In genomic region chr11:121564948-121565684, GRCh38 we compare ENCODE assay signal across 1 cellular context.
A peak's percentile ranks its signal among the peaks of the same experiment; 100 is the strongest.
TF ChIP-seq lines count a peak whose summit lies in the region.

No MANE protein-coding gene starts in this region.

TF ChIP-seq in HepG2, 621 proteins besides CTCF, POLR2A, EP300 and RAD21 (continued from another document and continues in another):
- TF ChIP-seq ZNF850 (CRISPR knock-in tag; conservative IDR thresholded peaks at IDR 0.05) (no peak), ZNF382 (CRISPR knock-in tag; IDR thresholded peaks at IDR 0.05; ENCODE audit: borderline replicate concordance) (no peak), ZNF570 (CRISPR knock-in tag; IDR thresholded peaks at IDR 0.05; ENCODE audit: borderline replicate concordance) (no peak), HOXA9 (CRISPR knock-in tag; IDR thresholded peaks at IDR 0.05; ENCODE audit: borderline replicate concordance) (no peak), CHCHD3 (CRISPR knock-in tag; IDR thresholded peaks at IDR 0.05) (no peak), ZNF354B (CRISPR knock-in tag; IDR thresholded peaks at IDR 0.05) (no peak), NFYB (CRISPR knock-in tag; IDR thresholded peaks at IDR 0.05) (no peak), ZNF318 (CRISPR knock-in tag; IDR thresholded peaks at IDR 0.05) (no peak), DMTF1 (CRISPR knock-in tag; IDR thresholded peaks at IDR 0.05) (no peak), KDM6A (CRISPR knock-in tag; IDR thresholded peaks at IDR 0.05; ENCODE audit: low read depth) (peak; percentile 76), RAD51 (IDR thresholded peaks at IDR 0.05; ENCODE audit: borderline replicate concordance) (no peak), ZNF577 (CRISPR knock-in tag; IDR thresholded peaks at IDR 0.05; ENCODE audit: borderline replicate concordance, low read depth) (no peak), NFIC (IDR thresholded peaks at IDR 0.05; ENCODE audit: low read length) (peak; percentile 65; the same call in 1 of the 2 replicates), ZNF12 (CRISPR knock-in tag; IDR thresholded peaks at IDR 0.05) (peak; percentile 74; the same call in 1 of the 2 replicates), KLF9 (CRISPR knock-in tag; IDR thresholded peaks at IDR 0.05; ENCODE audit: low read depth) (no peak), TFDP2 (CRISPR knock-in tag; IDR thresholded peaks at IDR 0.05) (0 out of 2 replicates have a peak, but pooled peaks have one; percentile 17), ZZZ3 (CRISPR knock-in tag; IDR thresholded peaks at IDR 0.05; ENCODE audit: borderline replicate concordance) (no peak), HOXD1 (CRISPR knock-in tag; IDR thresholded peaks at IDR 0.05) (no peak), CBX5 (CRISPR knock-in tag; IDR thresholded peaks at IDR 0.05; ENCODE audit: borderline replicate concordance) (no peak), ZSCAN20 (CRISPR knock-in tag; IDR thresholded peaks at IDR 0.05; ENCODE audit: borderline replicate concordance) (no peak), SP5 (CRISPR knock-in tag; IDR thresholded peaks at IDR 0.05; ENCODE audit: borderline replicate concordance, low read depth) (no peak)
- TF ChIP-seq, protein P1, sequence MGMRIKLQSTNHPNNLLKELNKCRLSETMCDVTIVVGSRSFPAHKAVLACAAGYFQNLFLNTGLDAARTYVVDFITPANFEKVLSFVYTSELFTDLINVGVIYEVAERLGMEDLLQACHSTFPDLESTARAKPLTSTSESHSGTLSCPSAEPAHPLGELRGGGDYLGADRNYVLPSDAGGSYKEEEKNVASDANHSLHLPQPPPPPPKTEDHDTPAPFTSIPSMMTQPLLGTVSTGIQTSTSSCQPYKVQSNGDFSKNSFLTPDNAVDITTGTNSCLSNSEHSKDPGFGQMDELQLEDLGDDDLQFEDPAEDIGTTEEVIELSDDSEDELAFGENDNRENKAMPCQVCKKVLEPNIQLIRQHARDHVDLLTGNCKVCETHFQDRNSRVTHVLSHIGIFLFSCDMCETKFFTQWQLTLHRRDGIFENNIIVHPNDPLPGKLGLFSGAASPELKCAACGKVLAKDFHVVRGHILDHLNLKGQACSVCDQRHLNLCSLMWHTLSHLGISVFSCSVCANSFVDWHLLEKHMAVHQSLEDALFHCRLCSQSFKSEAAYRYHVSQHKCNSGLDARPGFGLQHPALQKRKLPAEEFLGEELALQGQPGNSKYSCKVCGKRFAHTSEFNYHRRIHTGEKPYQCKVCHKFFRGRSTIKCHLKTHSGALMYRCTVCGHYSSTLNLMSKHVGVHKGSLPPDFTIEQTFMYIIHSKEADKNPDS (CRISPR knock-in tag; IDR thresholded peaks at IDR 0.05), result no peak
- TF ChIP-seq, protein P2, sequence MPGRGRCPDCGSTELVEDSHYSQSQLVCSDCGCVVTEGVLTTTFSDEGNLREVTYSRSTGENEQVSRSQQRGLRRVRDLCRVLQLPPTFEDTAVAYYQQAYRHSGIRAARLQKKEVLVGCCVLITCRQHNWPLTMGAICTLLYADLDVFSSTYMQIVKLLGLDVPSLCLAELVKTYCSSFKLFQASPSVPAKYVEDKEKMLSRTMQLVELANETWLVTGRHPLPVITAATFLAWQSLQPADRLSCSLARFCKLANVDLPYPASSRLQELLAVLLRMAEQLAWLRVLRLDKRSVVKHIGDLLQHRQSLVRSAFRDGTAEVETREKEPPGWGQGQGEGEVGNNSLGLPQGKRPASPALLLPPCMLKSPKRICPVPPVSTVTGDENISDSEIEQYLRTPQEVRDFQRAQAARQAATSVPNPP (CRISPR knock-in tag; IDR thresholded peaks at IDR 0.05), result peak; percentile 16; the same call in 1 of the 2 replicates
- TF ChIP-seq, protein P3, sequence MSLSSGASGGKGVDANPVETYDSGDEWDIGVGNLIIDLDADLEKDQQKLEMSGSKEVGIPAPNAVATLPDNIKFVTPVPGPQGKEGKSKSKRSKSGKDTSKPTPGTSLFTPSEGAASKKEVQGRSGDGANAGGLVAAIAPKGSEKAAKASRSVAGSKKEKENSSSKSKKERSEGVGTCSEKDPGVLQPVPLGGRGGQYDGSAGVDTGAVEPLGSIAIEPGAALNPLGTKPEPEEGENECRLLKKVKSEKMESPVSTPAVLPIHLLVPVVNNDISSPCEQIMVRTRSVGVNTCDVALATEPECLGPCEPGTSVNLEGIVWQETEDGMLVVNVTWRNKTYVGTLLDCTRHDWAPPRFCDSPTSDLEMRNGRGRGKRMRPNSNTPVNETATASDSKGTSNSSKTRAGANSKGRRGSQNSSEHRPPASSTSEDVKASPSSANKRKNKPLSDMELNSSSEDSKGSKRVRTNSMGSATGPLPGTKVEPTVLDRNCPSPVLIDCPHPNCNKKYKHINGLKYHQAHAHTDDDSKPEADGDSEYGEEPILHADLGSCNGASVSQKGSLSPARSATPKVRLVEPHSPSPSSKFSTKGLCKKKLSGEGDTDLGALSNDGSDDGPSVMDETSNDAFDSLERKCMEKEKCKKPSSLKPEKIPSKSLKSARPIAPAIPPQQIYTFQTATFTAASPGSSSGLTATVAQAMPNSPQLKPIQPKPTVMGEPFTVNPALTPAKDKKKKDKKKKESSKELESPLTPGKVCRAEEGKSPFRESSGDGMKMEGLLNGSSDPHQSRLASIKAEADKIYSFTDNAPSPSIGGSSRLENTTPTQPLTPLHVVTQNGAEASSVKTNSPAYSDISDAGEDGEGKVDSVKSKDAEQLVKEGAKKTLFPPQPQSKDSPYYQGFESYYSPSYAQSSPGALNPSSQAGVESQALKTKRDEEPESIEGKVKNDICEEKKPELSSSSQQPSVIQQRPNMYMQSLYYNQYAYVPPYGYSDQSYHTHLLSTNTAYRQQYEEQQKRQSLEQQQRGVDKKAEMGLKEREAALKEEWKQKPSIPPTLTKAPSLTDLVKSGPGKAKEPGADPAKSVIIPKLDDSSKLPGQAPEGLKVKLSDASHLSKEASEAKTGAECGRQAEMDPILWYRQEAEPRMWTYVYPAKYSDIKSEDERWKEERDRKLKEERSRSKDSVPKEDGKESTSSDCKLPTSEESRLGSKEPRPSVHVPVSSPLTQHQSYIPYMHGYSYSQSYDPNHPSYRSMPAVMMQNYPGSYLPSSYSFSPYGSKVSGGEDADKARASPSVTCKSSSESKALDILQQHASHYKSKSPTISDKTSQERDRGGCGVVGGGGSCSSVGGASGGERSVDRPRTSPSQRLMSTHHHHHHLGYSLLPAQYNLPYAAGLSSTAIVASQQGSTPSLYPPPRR (CRISPR knock-in tag; IDR thresholded peaks at IDR 0.05; ENCODE audit: borderline replicate concordance), result peak; percentile 68; the same call in 1 of the 2 replicates
- TF ChIP-seq, protein P4, sequence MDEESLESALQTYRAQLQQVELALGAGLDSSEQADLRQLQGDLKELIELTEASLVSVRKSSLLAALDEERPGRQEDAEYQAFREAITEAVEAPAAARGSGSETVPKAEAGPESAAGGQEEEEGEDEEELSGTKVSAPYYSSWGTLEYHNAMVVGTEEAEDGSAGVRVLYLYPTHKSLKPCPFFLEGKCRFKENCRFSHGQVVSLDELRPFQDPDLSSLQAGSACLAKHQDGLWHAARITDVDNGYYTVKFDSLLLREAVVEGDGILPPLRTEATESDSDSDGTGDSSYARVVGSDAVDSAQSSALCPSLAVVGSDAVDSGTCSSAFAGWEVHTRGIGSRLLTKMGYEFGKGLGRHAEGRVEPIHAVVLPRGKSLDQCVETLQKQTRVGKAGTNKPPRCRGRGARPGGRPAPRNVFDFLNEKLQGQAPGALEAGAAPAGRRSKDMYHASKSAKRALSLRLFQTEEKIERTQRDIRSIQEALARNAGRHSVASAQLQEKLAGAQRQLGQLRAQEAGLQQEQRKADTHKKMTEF (CRISPR knock-in tag; IDR thresholded peaks at IDR 0.05), result peak; percentile 66; the same call in 1 of the 2 replicates
- TF ChIP-seq, protein P5, sequence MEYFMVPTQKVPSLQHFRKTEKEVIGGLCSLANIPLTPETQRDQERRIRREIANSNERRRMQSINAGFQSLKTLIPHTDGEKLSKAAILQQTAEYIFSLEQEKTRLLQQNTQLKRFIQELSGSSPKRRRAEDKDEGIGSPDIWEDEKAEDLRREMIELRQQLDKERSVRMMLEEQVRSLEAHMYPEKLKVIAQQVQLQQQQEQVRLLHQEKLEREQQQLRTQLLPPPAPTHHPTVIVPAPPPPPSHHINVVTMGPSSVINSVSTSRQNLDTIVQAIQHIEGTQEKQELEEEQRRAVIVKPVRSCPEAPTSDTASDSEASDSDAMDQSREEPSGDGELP (IDR thresholded peaks at IDR 0.05; ENCODE audit: borderline replicate concordance, low read depth), result peak; percentile 97
- TF ChIP-seq, protein P6, sequence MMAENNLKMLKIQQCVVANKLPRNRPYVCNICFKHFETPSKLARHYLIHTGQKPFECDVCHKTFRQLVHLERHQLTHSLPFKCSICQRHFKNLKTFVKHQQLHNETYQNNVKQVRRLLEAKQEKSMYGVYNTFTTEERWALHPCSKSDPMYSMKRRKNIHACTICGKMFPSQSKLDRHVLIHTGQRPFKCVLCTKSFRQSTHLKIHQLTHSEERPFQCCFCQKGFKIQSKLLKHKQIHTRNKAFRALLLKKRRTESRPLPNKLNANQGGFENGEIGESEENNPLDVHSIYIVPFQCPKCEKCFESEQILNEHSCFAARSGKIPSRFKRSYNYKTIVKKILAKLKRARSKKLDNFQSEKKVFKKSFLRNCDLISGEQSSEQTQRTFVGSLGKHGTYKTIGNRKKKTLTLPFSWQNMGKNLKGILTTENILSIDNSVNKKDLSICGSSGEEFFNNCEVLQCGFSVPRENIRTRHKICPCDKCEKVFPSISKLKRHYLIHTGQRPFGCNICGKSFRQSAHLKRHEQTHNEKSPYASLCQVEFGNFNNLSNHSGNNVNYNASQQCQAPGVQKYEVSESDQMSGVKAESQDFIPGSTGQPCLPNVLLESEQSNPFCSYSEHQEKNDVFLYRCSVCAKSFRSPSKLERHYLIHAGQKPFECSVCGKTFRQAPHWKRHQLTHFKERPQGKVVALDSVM (CRISPR knock-in tag; IDR thresholded peaks at IDR 0.05), result no peak
